Comparison of ENCODE assay signal across 8 cellular contexts in genomic region chr17:47239663-47240374, GRCh38. TPM values are rescaled to one million over a fixed set of nuclear protein-coding genes. Genes with fewer than 3 reads are reported as not detected.
A peak's percentile ranks its signal among the peaks of the same experiment; 100 is the strongest.
DNase-seq lines count a peak whose midpoint lies in the region; ATAC-seq, FAIRE-seq and TF ChIP-seq lines count a peak whose summit lies in the region.

No MANE protein-coding gene starts in this region.

- no peak for TF ChIP-seq CTCF in endothelial cell of umbilical vein (IDR thresholded peaks at IDR 0.05; ENCODE audit: extremely low read depth in 1 of 2, insufficient read depth in 1 of 2, low read depth in 1 of 2, low read length in 2 of 2)

- no peak overlapping the region for H3K4me3 Mint-ChIP-seq in activated naive CD8-positive, alpha-beta T cell treated with anti-CD3 and anti-CD28 coated beads, Interleukin-2, amount 10 ng/mL, durations not matched to agents 7 days and 5 days
- no peak overlapping the region for H3K4me3 Mint-ChIP-seq in activated naive CD8-positive, alpha-beta T cell treated with anti-CD3 and anti-CD28 coated beads for 36 hours
- H3K4me3 Mint-ChIP-seq in activated T-helper 1 cell treated with anti-CD3 and anti-CD28 coated beads, Interleukin-12 subunit alpha, Interleukin-12 subunit beta, Interleukin-2, Interleukin-4 antibody, amounts not matched to agents 30 ng/mL and 10 ng/mL and 1 ng/mL, durations not matched to agents 14 hours and 24 hours and 36 hours = no peak overlapping the region

- peak overlapping the region; percentile 79 for H2AFZ ChIP-seq in endothelial cell of umbilical vein (ENCODE audit: low read depth, low read length)

- H3K27me3 Mint-ChIP-seq in activated naive CD8-positive, alpha-beta T cell treated with anti-CD3 and anti-CD28 coated beads, Interleukin-2, amount 10 ng/mL, durations not matched to agents 7 days and 5 days = peaks cover 11% of the 10 kb centered on the region
- no peaks in the 10 kb centered on the region for H3K27me3 Mint-ChIP-seq in activated naive CD8-positive, alpha-beta T cell treated with anti-CD3 and anti-CD28 coated beads for 36 hours
- H3K27me3 Mint-ChIP-seq in activated T-helper 1 cell treated with anti-CD3 and anti-CD28 coated beads, Interleukin-12 subunit alpha, Interleukin-12 subunit beta, Interleukin-2, Interleukin-4 antibody, amounts not matched to agents 30 ng/mL and 10 ng/mL and 1 ng/mL, durations not matched to agents 14 hours and 24 hours and 36 hours (ENCODE audit: insufficient read depth) = peaks cover 10% of the 10 kb centered on the region

- H3K9me3 ChIP-seq in endothelial cell of umbilical vein (replicated peaks; ENCODE audit: control insufficient read depth, insufficient read depth, low read length) (no peaks in the 10 kb centered on the region), muscle layer of colon (ENCODE audit: low read length) (no peaks in the 10 kb centered on the region)

- H3K4me3 ChIP-seq in endothelial cell of umbilical vein (replicated peaks in 1 of 3; ENCODE audit: insufficient read depth in 1 of 3, low read depth in 1 of 3, low read length in 3 of 3) (no peak overlapping the region), muscle layer of colon (ENCODE audit: low read depth in 1 of 2, low read length in 2 of 2) (no peak overlapping the region)

- H3K27ac Mint-ChIP-seq in activated naive CD8-positive, alpha-beta T cell treated with anti-CD3 and anti-CD28 coated beads, Interleukin-2, amount 10 ng/mL, durations not matched to agents 7 days and 5 days = peak overlapping the region; percentile 11
- H3K27ac Mint-ChIP-seq in activated naive CD8-positive, alpha-beta T cell treated with anti-CD3 and anti-CD28 coated beads for 36 hours = no peak overlapping the region
- H3K27ac Mint-ChIP-seq in activated T-helper 1 cell treated with anti-CD3 and anti-CD28 coated beads, Interleukin-12 subunit alpha, Interleukin-12 subunit beta, Interleukin-2, Interleukin-4 antibody, amounts not matched to agents 30 ng/mL and 10 ng/mL and 1 ng/mL, durations not matched to agents 14 hours and 24 hours and 36 hours = no peak overlapping the region

- H3K27ac ChIP-seq in endothelial cell of umbilical vein (ENCODE audit: insufficient read depth, low read depth, low read length) = peak overlapping the region; percentile 100
- H3K27ac ChIP-seq in muscle layer of colon (ENCODE audit: low read depth, low read length) = peak overlapping the region; percentile 44

- H3K36me3 ChIP-seq in endothelial cell of umbilical vein (ENCODE audit: control insufficient read depth in 2 of 2, extremely low read depth in 1 of 2, insufficient read depth in 2 of 2, low read length in 2 of 2) (no peaks in the 10 kb centered on the region), muscle layer of colon (ENCODE audit: insufficient read depth, low read length) (no peaks in the 10 kb centered on the region)

- CTCF ChIA-PET in endothelial cell of umbilical vein (lab: Charles Lee) = interaction anchor here (0.6 to 3.5 kb wide), 12 partner anchors 10 to 376 kb away, joined by 3 to 53 read pairs (median 4); no protein-coding TSS in a partner anchor

- H3K9me3 Mint-ChIP-seq in activated naive CD8-positive, alpha-beta T cell treated with anti-CD3 and anti-CD28 coated beads, Interleukin-2, amount 10 ng/mL, durations not matched to agents 7 days and 5 days = peaks cover 1% of the 10 kb centered on the region
- H3K9me3 Mint-ChIP-seq in activated naive CD8-positive, alpha-beta T cell treated with anti-CD3 and anti-CD28 coated beads for 36 hours = no peaks in the 10 kb centered on the region
- no peaks in the 10 kb centered on the region for H3K9me3 Mint-ChIP-seq in activated T-helper 1 cell treated with anti-CD3 and anti-CD28 coated beads, Interleukin-12 subunit alpha, Interleukin-12 subunit beta, Interleukin-2, Interleukin-4 antibody, amounts not matched to agents 30 ng/mL and 10 ng/mL and 1 ng/mL, durations not matched to agents 14 hours and 24 hours and 36 hours

- POLR2A ChIA-PET in activated naive CD8-positive, alpha-beta T cell treated with anti-CD3 and anti-CD28 coated beads, Interleukin-2, amount 10 ng/mL, durations not matched to agents 7 days and 5 days (lab: Charles Lee) = no interaction called here
- POLR2A ChIA-PET in endothelial cell of umbilical vein (lab: Charles Lee) = interaction anchor here (0.6 to 1.5 kb wide), 6 partner anchors 11 to 76 kb away, joined by 3 to 8 read pairs (median 6); no protein-coding TSS in a partner anchor

- no peak for DNase-seq in activated naive CD8-positive, alpha-beta T cell treated with anti-CD3 and anti-CD28 coated beads, Interleukin-2, amount 10 ng/mL, durations not matched to agents 7 days and 5 days
- no peak for DNase-seq in activated naive CD8-positive, alpha-beta T cell treated with anti-CD3 and anti-CD28 coated beads for 36 hours
- DNase-seq in OCI-M1 (lab: John Stamatoyannopoulos, UW) (peak; percentile 98), endothelial cell of umbilical vein (ENCODE audit: low read depth, low spot score) (peak; percentile 99), NCI-H524 (lab: John Stamatoyannopoulos, UW) (no peak)
- no peak for DNase-seq in activated T-helper 1 cell treated with anti-CD3 and anti-CD28 coated beads, Interleukin-12 subunit alpha, Interleukin-12 subunit beta, Interleukin-2, Interleukin-4 antibody, amounts not matched to agents 30 ng/mL and 10 ng/mL and 1 ng/mL, durations not matched to agents 14 hours and 24 hours and 36 hours (ENCODE audit: low spot score)

- FAIRE-seq in endothelial cell of umbilical vein (lab: Jason Lieb, UNC) = peak; percentile 99

- BruUV-seq in endothelial cell of umbilical vein (replicated peaks; lab: Mats Ljungman, UMichigan) = TSS peak; percentile 94

- peaks cover 10% of the 10 kb centered on the region for H3K4me1 Mint-ChIP-seq in activated naive CD8-positive, alpha-beta T cell treated with anti-CD3 and anti-CD28 coated beads, Interleukin-2, amount 10 ng/mL, durations not matched to agents 7 days and 5 days
- no peaks in the 10 kb centered on the region for H3K4me1 Mint-ChIP-seq in activated naive CD8-positive, alpha-beta T cell treated with anti-CD3 and anti-CD28 coated beads for 36 hours
- H3K4me1 Mint-ChIP-seq in activated T-helper 1 cell treated with anti-CD3 and anti-CD28 coated beads, Interleukin-12 subunit alpha, Interleukin-12 subunit beta, Interleukin-2, Interleukin-4 antibody, amounts not matched to agents 30 ng/mL and 10 ng/mL and 1 ng/mL, durations not matched to agents 14 hours and 24 hours and 36 hours (ENCODE audit: low read depth) = peaks cover 17% of the 10 kb centered on the region

- dilution Hi-C loops in endothelial cell of umbilical vein (cut with MboI; ENCODE audit: extremely low pct_ligation_motif_present, low sequenced_read_pairs) = no loop called here

- H4K20me1 ChIP-seq in endothelial cell of umbilical vein (replicated peaks; ENCODE audit: control insufficient read depth, extremely low read depth, insufficient read depth, low read length) = no peaks in the 10 kb centered on the region

- peak; percentile 80 for TF ChIP-seq POLR2A in endothelial cell of umbilical vein (IDR thresholded peaks at IDR 0.05; ENCODE audit: low read depth, low read length)

- no peaks in the 10 kb centered on the region for H3K79me2 ChIP-seq in endothelial cell of umbilical vein (ENCODE audit: control insufficient read depth, insufficient read depth, low read length)

- intact Hi-C loops in endothelial cell of umbilical vein (cut with micrococcal nuclease) = loop anchor here (1.0 kb wide), 7 partner anchors 10 to 75 kb away; partner anchors contain the start of gene ITGB3
- intact Hi-C loops in activated T-helper 1 cell treated with anti-CD3 and anti-CD28 coated beads, Interleukin-12 subunit alpha, Interleukin-12 subunit beta, Interleukin-2, Interleukin-4 antibody, amounts not matched to agents 30 ng/mL and 10 ng/mL and 1 ng/mL, durations not matched to agents 14 hours and 24 hours and 36 hours (cut with micrococcal nuclease) = no loop called here

- H3K9ac ChIP-seq in endothelial cell of umbilical vein (replicated peaks; ENCODE audit: extremely low read depth, insufficient read depth, low read length) = peak overlapping the region; percentile 91
- no peak overlapping the region for H3K9ac ChIP-seq in muscle layer of colon (ENCODE audit: low read length)

- no peak for ATAC-seq in activated naive CD8-positive, alpha-beta T cell treated with anti-CD3 and anti-CD28 coated beads, Interleukin-2, amount 10 ng/mL, durations not matched to agents 7 days and 5 days (ENCODE audit: low read depth)
- ATAC-seq in GM18511 (IDR thresholded peaks at IDR 0.05; ENCODE audit: unreplicated experiment) = no peak

- peak overlapping the region; percentile 67 for H3K4me2 ChIP-seq in endothelial cell of umbilical vein (ENCODE audit: insufficient read depth, low read length)

- H3K36me3 Mint-ChIP-seq in activated naive CD8-positive, alpha-beta T cell treated with anti-CD3 and anti-CD28 coated beads, Interleukin-2, amount 10 ng/mL, durations not matched to agents 7 days and 5 days = no peaks in the 10 kb centered on the region
- H3K36me3 Mint-ChIP-seq in activated naive CD8-positive, alpha-beta T cell treated with anti-CD3 and anti-CD28 coated beads for 36 hours = no peaks in the 10 kb centered on the region
- no peaks in the 10 kb centered on the region for H3K36me3 Mint-ChIP-seq in activated T-helper 1 cell treated with anti-CD3 and anti-CD28 coated beads, Interleukin-12 subunit alpha, Interleukin-12 subunit beta, Interleukin-2, Interleukin-4 antibody, amounts not matched to agents 30 ng/mL and 10 ng/mL and 1 ng/mL, durations not matched to agents 14 hours and 24 hours and 36 hours (ENCODE audit: low read depth)

- no peaks in the 10 kb centered on the region for H3K27me3 ChIP-seq in endothelial cell of umbilical vein (ENCODE audit: control insufficient read depth in 2 of 2, insufficient read depth in 2 of 2, low read length in 2 of 2)
- H3K27me3 ChIP-seq in muscle layer of colon (ENCODE audit: control insufficient read depth in 1 of 2, insufficient read depth in 2 of 2, low read length in 2 of 2) = no peaks in the 10 kb centered on the region

- H3K9me1 ChIP-seq in endothelial cell of umbilical vein (replicated peaks; ENCODE audit: control insufficient read depth, extremely low read depth, insufficient read depth, low read length) = no peaks in the 10 kb centered on the region

- peaks cover 24% of the 10 kb centered on the region for H3K4me1 ChIP-seq in endothelial cell of umbilical vein (ENCODE audit: control insufficient read depth, extremely low read depth, insufficient read depth, low read length)
- H3K4me1 ChIP-seq in muscle layer of colon (ENCODE audit: insufficient read depth, low read length) = peaks cover 21% of the 10 kb centered on the region

RNA-seq across cellular contexts. Expression of gene ITGB3, which starts 13.8 kb away (rescaled TPM):
- under 1 TPM in 1 of 2 experiments, not detected in 1; 0.17 TPM for total RNA-seq in activated naive CD8-positive, alpha-beta T cell treated with anti-CD3 and anti-CD28 coated beads, Interleukin-2, amount 10 ng/mL, durations not matched to agents 7 days and 5 days
- under 1 TPM in 1 of 2 experiments, not detected in 1; 0.06 TPM for total RNA-seq in activated naive CD8-positive, alpha-beta T cell treated with anti-CD3 and anti-CD28 coated beads for 36 hours
- 49.9 and 60.0 TPM in 2 replicates for total RNA-seq in endothelial cell of umbilical vein
- 50.2 and 55.8 TPM in 2 replicates for polyA plus RNA-seq in endothelial cell of umbilical vein
- polyA plus RNA-seq in endothelial cell of umbilical vein (2011; cell fraction: cytosol; rRNA removed) = 44.2 and 44.7 TPM in 2 replicates
- 57.4 and 59.9 TPM in 2 replicates for polyA plus RNA-seq in endothelial cell of umbilical vein (2011; cell fraction: nucleus; rRNA removed)
- polyA plus RNA-seq in endothelial cell of umbilical vein (2012) = 104 and 109 TPM in 2 replicates
- 166 and 198 TPM in 2 replicates for polyA minus RNA-seq in endothelial cell of umbilical vein
- polyA minus RNA-seq in endothelial cell of umbilical vein (2011; cell fraction: cytosol; rRNA and poly(A)+ RNA removed) = not detected
- polyA minus RNA-seq in endothelial cell of umbilical vein (2011; cell fraction: nucleus; rRNA and poly(A)+ RNA removed) = 57.6 and 72.7 TPM in 2 replicates
- not detected in 2 replicates for total RNA-seq in activated T-helper 1 cell treated with anti-CD3 and anti-CD28 coated beads, Interleukin-12 subunit alpha, Interleukin-12 subunit beta, Interleukin-2, Interleukin-4 antibody, amounts not matched to agents 30 ng/mL and 10 ng/mL and 1 ng/mL, durations not matched to agents 14 hours and 24 hours and 36 hours

RNA-seq across cellular contexts. Expression of gene MYL4, which starts 30.7 kb away (rescaled TPM):
- not detected for total RNA-seq in activated naive CD8-positive, alpha-beta T cell treated with anti-CD3 and anti-CD28 coated beads, Interleukin-2, amount 10 ng/mL, durations not matched to agents 7 days and 5 days
- total RNA-seq in activated naive CD8-positive, alpha-beta T cell treated with anti-CD3 and anti-CD28 coated beads for 36 hours = not detected
- total RNA-seq in endothelial cell of umbilical vein = 1.9 and 2.0 TPM in 2 replicates
- polyA plus RNA-seq in endothelial cell of umbilical vein = 1.5 and 2.1 TPM in 2 replicates
- polyA plus RNA-seq in endothelial cell of umbilical vein (2011; cell fraction: cytosol; rRNA removed) = 1.7 TPM in 2 replicates
- polyA plus RNA-seq in endothelial cell of umbilical vein (2011; cell fraction: nucleus; rRNA removed) = 4.0 and 4.4 TPM in 2 replicates
- polyA plus RNA-seq in endothelial cell of umbilical vein (2012) = 0.67 and 1.0 TPM in 2 replicates
- 6.7 and 7.5 TPM in 2 replicates for polyA minus RNA-seq in endothelial cell of umbilical vein
- not detected for polyA minus RNA-seq in endothelial cell of umbilical vein (2011; cell fraction: cytosol; rRNA and poly(A)+ RNA removed)
- 1.3 and 2.5 TPM in 2 replicates for polyA minus RNA-seq in endothelial cell of umbilical vein (2011; cell fraction: nucleus; rRNA and poly(A)+ RNA removed)
- not detected in 2 replicates for total RNA-seq in activated T-helper 1 cell treated with anti-CD3 and anti-CD28 coated beads, Interleukin-12 subunit alpha, Interleukin-12 subunit beta, Interleukin-2, Interleukin-4 antibody, amounts not matched to agents 30 ng/mL and 10 ng/mL and 1 ng/mL, durations not matched to agents 14 hours and 24 hours and 36 hours

RNA-seq across cellular contexts. Expression of gene CDC27, which starts 50.7 kb away (rescaled TPM):
- total RNA-seq in activated naive CD8-positive, alpha-beta T cell treated with anti-CD3 and anti-CD28 coated beads, Interleukin-2, amount 10 ng/mL, durations not matched to agents 7 days and 5 days = 100 to 1,000 TPM; 113 to 114 TPM
- total RNA-seq in activated naive CD8-positive, alpha-beta T cell treated with anti-CD3 and anti-CD28 coated beads for 36 hours = 100 to 1,000 TPM; 124 to 128 TPM
- total RNA-seq in endothelial cell of umbilical vein = 172 and 179 TPM in 2 replicates
- 76.1 and 77.2 TPM in 2 replicates for polyA plus RNA-seq in endothelial cell of umbilical vein
- polyA plus RNA-seq in endothelial cell of umbilical vein (2011; cell fraction: cytosol; rRNA removed) = 75.4 and 77.5 TPM in 2 replicates
- polyA plus RNA-seq in endothelial cell of umbilical vein (2011; cell fraction: nucleus; rRNA removed) = 130 and 136 TPM in 2 replicates
- 78.6 and 135 TPM in 2 replicates for polyA plus RNA-seq in endothelial cell of umbilical vein (2012)
- polyA minus RNA-seq in endothelial cell of umbilical vein = 245 and 261 TPM in 2 replicates
- 86.2 TPM for polyA minus RNA-seq in endothelial cell of umbilical vein (2011; cell fraction: cytosol; rRNA and poly(A)+ RNA removed)
- polyA minus RNA-seq in endothelial cell of umbilical vein (2011; cell fraction: nucleus; rRNA and poly(A)+ RNA removed) = 89.4 and 158 TPM in 2 replicates
- total RNA-seq in activated T-helper 1 cell treated with anti-CD3 and anti-CD28 coated beads, Interleukin-12 subunit alpha, Interleukin-12 subunit beta, Interleukin-2, Interleukin-4 antibody, amounts not matched to agents 30 ng/mL and 10 ng/mL and 1 ng/mL, durations not matched to agents 14 hours and 24 hours and 36 hours = 89.7 and 92.0 TPM in 2 replicates

Comparison
In these comparisons a context has a peak if more than half of its experiments do, and no peak if none do; other contexts are left out.
1. DNase-seq: peak in OCI-M1 (single experiment) and endothelial cell of umbilical vein (single experiment); none in activated naive CD8-positive, alpha-beta T cell treated with anti-CD3 and anti-CD28 coated beads, Interleukin-2, amount 10 ng/mL, durations not matched to agents 7 days and 5 days (single experiment), activated naive CD8-positive, alpha-beta T cell treated with anti-CD3 and anti-CD28 coated beads for 36 hours (single experiment), NCI-H524 (0 of 2) and activated T-helper 1 cell treated with anti-CD3 and anti-CD28 coated beads, Interleukin-12 subunit alpha, Interleukin-12 subunit beta, Interleukin-2, Interleukin-4 antibody, amounts not matched to agents 30 ng/mL and 10 ng/mL and 1 ng/mL, durations not matched to agents 14 hours and 24 hours and 36 hours (single experiment).
2. RNA of gene ITGB3, which starts 13.8 kb away (total RNA-seq): 49.9 to 60.0 TPM in endothelial cell of umbilical vein; 0.17 TPM in activated naive CD8-positive, alpha-beta T cell treated with anti-CD3 and anti-CD28 coated beads, Interleukin-2, amount 10 ng/mL, durations not matched to agents 7 days and 5 days, 0.06 TPM in activated naive CD8-positive, alpha-beta T cell treated with anti-CD3 and anti-CD28 coated beads for 36 hours and not detected in activated T-helper 1 cell treated with anti-CD3 and anti-CD28 coated beads, Interleukin-12 subunit alpha, Interleukin-12 subunit beta, Interleukin-2, Interleukin-4 antibody, amounts not matched to agents 30 ng/mL and 10 ng/mL and 1 ng/mL, durations not matched to agents 14 hours and 24 hours and 36 hours; every median in the first group is over 10 times any median in the second.